In the genomic region with DNA sequence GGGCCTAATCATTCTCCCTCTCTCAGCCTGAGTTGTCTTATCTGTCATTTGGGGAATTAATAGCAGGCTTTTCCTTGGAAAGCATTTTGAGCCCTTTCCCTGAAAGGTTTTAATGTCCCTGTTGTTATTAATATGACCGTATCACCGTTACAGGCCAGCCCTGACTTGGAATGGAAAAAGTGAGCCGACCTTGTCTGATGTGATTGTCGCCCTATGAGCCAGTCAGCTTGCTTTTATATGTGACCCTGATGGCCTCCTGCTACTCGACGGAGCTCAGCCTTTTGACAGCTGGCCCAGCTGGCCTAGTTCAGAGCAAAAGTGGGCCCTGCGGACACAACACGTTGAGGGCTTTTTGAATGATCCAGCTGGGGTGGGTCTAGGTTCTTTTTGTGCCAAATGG, we compare ENCODE assay signal across 3 cellular contexts.
TF ChIP-seq lines count a peak whose summit lies in the region.

No MANE protein-coding gene starts in this region.

TF ChIP-seq in liver, 16 proteins besides CTCF, POLR2A, EP300 and RAD21:
- TF ChIP-seq HNF4G (IDR thresholded peaks at IDR 0.05) (no peak), NR2F2 (IDR thresholded peaks at IDR 0.05) (peak; percentile 34), TAF1 (conservative IDR thresholded peaks at IDR 0.05) (no peak)

TF ChIP-seq in HepG2, 621 proteins besides CTCF, POLR2A, EP300 and RAD21:
- TF ChIP-seq, protein P1, sequence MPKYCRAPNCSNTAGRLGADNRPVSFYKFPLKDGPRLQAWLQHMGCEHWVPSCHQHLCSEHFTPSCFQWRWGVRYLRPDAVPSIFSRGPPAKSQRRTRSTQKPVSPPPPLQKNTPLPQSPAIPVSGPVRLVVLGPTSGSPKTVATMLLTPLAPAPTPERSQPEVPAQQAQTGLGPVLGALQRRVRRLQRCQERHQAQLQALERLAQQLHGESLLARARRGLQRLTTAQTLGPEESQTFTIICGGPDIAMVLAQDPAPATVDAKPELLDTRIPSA (CRISPR knock-in tag; IDR thresholded peaks at IDR 0.05; ENCODE audit: borderline replicate concordance) = no peak
- TF ChIP-seq PCBP2 (optimal IDR thresholded peaks at IDR 0.05; ENCODE audit: low read depth, low read length, poor library complexity, severe bottlenecking) (no peak), CHD4 (IDR thresholded peaks at IDR 0.05; ENCODE audit: borderline replicate concordance, low read length) (no peak), SIX4 (CRISPR knock-in tag; IDR thresholded peaks at IDR 0.05) (no peak), YY1 (IDR thresholded peaks at IDR 0.05; ENCODE audit: insufficient read depth, insufficient replicate concordance, low read depth, low read length) (no peak), ATAD3A (CRISPR knock-in tag; IDR thresholded peaks at IDR 0.05) (no peak), SUZ12 (IDR thresholded peaks at IDR 0.05; ENCODE audit: low read depth, low read length) (no peak), EEA1 (CRISPR knock-in tag; IDR thresholded peaks at IDR 0.05; ENCODE audit: borderline replicate concordance) (no peak)

TF ChIP-seq in H1, 55 proteins besides CTCF, POLR2A, EP300 and RAD21:
- TF ChIP-seq SIRT6 (IDR thresholded peaks at IDR 0.05; ENCODE audit: low read length) (no peak), NRF1 (IDR thresholded peaks at IDR 0.05; ENCODE audit: low read depth, low read length) (no peak), SP2 (IDR thresholded peaks at IDR 0.05; ENCODE audit: low read length) (no peak), HDAC6 (IDR thresholded peaks at IDR 0.05; ENCODE audit: low read depth, low read length) (no peak), EGR1 (IDR thresholded peaks at IDR 0.05; ENCODE audit: borderline replicate concordance, low read depth, low read length) (no peak), YY1 (IDR thresholded peaks at IDR 0.05; ENCODE audit: low read depth, low read length) (no peak), BACH1 (IDR thresholded peaks at IDR 0.05; ENCODE audit: low read length) (no peak), CBX8 (IDR thresholded peaks at IDR 0.05; ENCODE audit: borderline replicate concordance, low read depth, low read length) (no peak), RBBP5 (IDR thresholded peaks at IDR 0.05; ENCODE audit: borderline replicate concordance, low read depth, low read length) (no peak), SIN3A (conservative IDR thresholded peaks at IDR 0.05 in 1 of 2, IDR thresholded peaks at IDR 0.05 in 1 of 2; ENCODE audit: low read depth in 1 of 2, low read length in 2 of 2) (no peak), KDM1A (IDR thresholded peaks at IDR 0.05; ENCODE audit: borderline replicate concordance, low read length) (no peak), MAFK (IDR thresholded peaks at IDR 0.05; ENCODE audit: low read depth, low read length) (no peak), HDAC2 (IDR thresholded peaks at IDR 0.05; ENCODE audit: borderline replicate concordance in 1 of 2, low read depth in 2 of 2, low read length in 2 of 2) (no peak), SRF (IDR thresholded peaks at IDR 0.05; ENCODE audit: low read depth, low read length) (no peak), BCL11A (IDR thresholded peaks at IDR 0.05; ENCODE audit: low read depth in 2 of 2, low read length in 2 of 2) (no peak), RXRA (IDR thresholded peaks at IDR 0.05; ENCODE audit: insufficient read depth, low read depth, low read length) (no peak)
- TF ChIP-seq, protein P2, sequence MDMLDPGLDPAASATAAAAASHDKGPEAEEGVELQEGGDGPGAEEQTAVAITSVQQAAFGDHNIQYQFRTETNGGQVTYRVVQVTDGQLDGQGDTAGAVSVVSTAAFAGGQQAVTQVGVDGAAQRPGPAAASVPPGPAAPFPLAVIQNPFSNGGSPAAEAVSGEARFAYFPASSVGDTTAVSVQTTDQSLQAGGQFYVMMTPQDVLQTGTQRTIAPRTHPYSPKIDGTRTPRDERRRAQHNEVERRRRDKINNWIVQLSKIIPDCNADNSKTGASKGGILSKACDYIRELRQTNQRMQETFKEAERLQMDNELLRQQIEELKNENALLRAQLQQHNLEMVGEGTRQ (IDR thresholded peaks at IDR 0.05; ENCODE audit: low read length) = no peak
